Comparison of ENCODE assay signal across 23 cellular contexts in the genomic region with DNA sequence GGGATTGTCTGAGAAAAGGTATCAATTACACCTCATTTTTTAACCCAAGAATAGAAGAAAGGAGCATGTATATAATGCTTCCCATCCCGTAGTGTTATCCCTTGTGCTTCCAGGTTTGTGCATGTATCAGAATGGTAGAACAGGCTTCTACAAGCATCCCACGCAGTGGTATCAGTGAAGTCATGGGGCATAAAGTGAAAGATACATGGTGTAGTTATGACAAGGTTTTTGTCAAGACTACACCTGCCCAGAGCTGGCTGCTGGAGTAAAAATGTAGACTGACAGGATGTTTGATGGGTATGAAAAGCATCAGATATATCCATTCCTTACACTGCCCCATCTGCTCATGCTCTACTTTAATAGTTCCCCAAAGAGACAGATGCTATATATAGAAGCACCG. TPM values are rescaled to one million over a fixed set of nuclear protein-coding genes. Genes with fewer than 3 reads are reported as not detected.
DNase-seq lines count a peak whose midpoint lies in the region; ATAC-seq, FAIRE-seq and TF ChIP-seq lines count a peak whose summit lies in the region.
"Had no signal": no experiment of that assay in that cellular context is flagged by ENCODE, and none has a peak within 500 bp of the region (broad histone marks: within the 10 kb centered on the region; RNA-seq: fewer than 3 reads in every experiment).

No MANE protein-coding gene starts in this region.

- WGBS in smooth muscle cell (ENCODE audit: low lambda C conversion rate): 92% methylated on average over 3 of the region's 3 CpGs

- H3K79me2 ChIP-seq in smooth muscle cell (ENCODE audit: low read depth): no peaks in the 10 kb centered on the region

- intact Hi-C loops in activated CD4-positive, alpha-beta T cell treated with anti-CD3 and anti-CD28 coated beads, Interleukin-2, amount 10 ng/mL, durations not matched to agents 24 days and 14 days (cut with micrococcal nuclease): no loop called here

- peaks cover 14% of the 10 kb centered on the region for H3K4me1 Mint-ChIP-seq in activated CD4-positive, alpha-beta T cell treated with anti-CD3 and anti-CD28 coated beads, Interleukin-2, amount 10 ng/mL, durations not matched to agents 24 days and 14 days
- H3K4me1 Mint-ChIP-seq: GM23338 had no signal

- H2AFZ ChIP-seq in smooth muscle cell (ENCODE audit: low read depth): no peak overlapping the region
- H2AFZ ChIP-seq: GM23338 had no signal

- no peaks in the 10 kb centered on the region for H3K9me3 ChIP-seq in smooth muscle cell (replicated peaks; ENCODE audit: low read depth)
- H3K9me3 ChIP-seq: A549 had no signal

- peaks cover 82% of the 10 kb centered on the region for H3K36me3 Mint-ChIP-seq in activated CD4-positive, alpha-beta T cell treated with anti-CD3 and anti-CD28 coated beads, Interleukin-2, amount 10 ng/mL, durations not matched to agents 24 days and 14 days (ENCODE audit: low read depth)

- H3K27ac Mint-ChIP-seq in activated CD4-positive, alpha-beta T cell treated with anti-CD3 and anti-CD28 coated beads, Interleukin-2, amount 10 ng/mL, durations not matched to agents 24 days and 14 days: no peak overlapping the region
- H3K27ac Mint-ChIP-seq: GM23338 had no signal

- H3K27ac ChIP-seq in foreskin keratinocyte (no peak overlapping the region), smooth muscle cell (ENCODE audit: low read depth) (no peak overlapping the region)
- H3K27ac ChIP-seq: 22Rv1, A549, BLaER1, HL-60 had no signal

- peak; percentile 73 for ATAC-seq in foreskin keratinocyte
- ATAC-seq in HG03159 (IDR thresholded peaks at IDR 0.05; ENCODE audit: unreplicated experiment): no peak
- no peak for ATAC-seq in GM21619 (IDR thresholded peaks at IDR 0.05; ENCODE audit: unreplicated experiment)
- ATAC-seq: A549, GM23338 had no signal

- H3K27me3 ChIP-seq in bronchial epithelial cell (ENCODE audit: control insufficient read depth, insufficient read depth, low read length) (no peaks in the 10 kb centered on the region), foreskin keratinocyte (no peaks in the 10 kb centered on the region), smooth muscle cell (ENCODE audit: low read depth) (no peaks in the 10 kb centered on the region)
- H3K27me3 ChIP-seq: BLaER1 had no signal

- peaks cover 26% of the 10 kb centered on the region for H3K9me3 Mint-ChIP-seq in activated CD4-positive, alpha-beta T cell treated with anti-CD3 and anti-CD28 coated beads, Interleukin-2, amount 10 ng/mL, durations not matched to agents 24 days and 14 days
- H3K9me3 Mint-ChIP-seq: GM23338 had no signal

- no peak overlapping the region for H3K9ac ChIP-seq in smooth muscle cell (ENCODE audit: low read depth)
- H3K9ac ChIP-seq: BLaER1 had no signal

- peak; percentile 34 for DNase-seq in activated CD4-positive, alpha-beta T cell treated with anti-CD3 and anti-CD28 coated beads, Interleukin-2, amount 10 ng/mL, durations not matched to agents 24 days and 14 days
- DNase-seq in activated CD4-positive, alpha-beta T cell treated with anti-CD3 and anti-CD28 coated beads for 1 hour: no peak
- DNase-seq in bronchial epithelial cell (ENCODE audit: low read depth) (peak; percentile 88), foreskin keratinocyte (peak; percentile 88 to 92), smooth muscle cell (lab: John Stamatoyannopoulos, UW; ENCODE audit: unreplicated experiment) (no peak)
- DNase-seq: AML-193; CD4-positive, alpha-beta memory T cell; DMS153; DMS79; GDM1; HCEC 1CT had no signal

- FAIRE-seq in bronchial epithelial cell (lab: Jason Lieb, UNC): no peak
- FAIRE-seq: A549, GM19239, H54 had no signal

- H3K27me3 Mint-ChIP-seq in activated CD4-positive, alpha-beta T cell treated with anti-CD3 and anti-CD28 coated beads, Interleukin-2, amount 10 ng/mL, durations not matched to agents 24 days and 14 days: no peaks in the 10 kb centered on the region
- H3K27me3 Mint-ChIP-seq: CD4-positive, alpha-beta memory T cell had no signal

- H3K4me3 ChIP-seq in bronchial epithelial cell (ENCODE audit: low read depth, low read length): no peak overlapping the region
- no peak overlapping the region for H3K4me3 ChIP-seq in smooth muscle cell
- H3K4me3 ChIP-seq: A549, BLaER1, GM23338 had no signal

- no peak overlapping the region for H3K4me2 ChIP-seq in smooth muscle cell
- H3K4me2 ChIP-seq: A549, BLaER1, GM23338 had no signal

- H3K4me3 Mint-ChIP-seq in activated CD4-positive, alpha-beta T cell treated with anti-CD3 and anti-CD28 coated beads, Interleukin-2, amount 10 ng/mL, durations not matched to agents 24 days and 14 days: no peak overlapping the region
- H3K4me3 Mint-ChIP-seq: CD14-positive monocyte, GM23338 had no signal

- no peaks in the 10 kb centered on the region for H3K36me3 ChIP-seq in bronchial epithelial cell (ENCODE audit: control insufficient read depth, insufficient read depth, low read length)
- no peaks in the 10 kb centered on the region for H3K36me3 ChIP-seq in smooth muscle cell (ENCODE audit: low read depth)

- H4K20me1 ChIP-seq in smooth muscle cell (ENCODE audit: low read depth): no peaks in the 10 kb centered on the region
- H4K20me1 ChIP-seq: BLaER1 had no signal

- H3F3A ChIP-seq in smooth muscle cell (ENCODE audit: low read depth): no peaks in the 10 kb centered on the region

- no peak for TF ChIP-seq CTCF in bronchial epithelial cell (IDR thresholded peaks at IDR 0.05; ENCODE audit: insufficient read depth, low read length, severe bottlenecking)
- TF ChIP-seq CTCF in foreskin keratinocyte (conservative IDR thresholded peaks at IDR 0.05): no peak
- no peak for TF ChIP-seq CTCF in smooth muscle cell (IDR thresholded peaks at IDR 0.05; ENCODE audit: borderline replicate concordance, insufficient read depth, poor library complexity, severe bottlenecking)

- H3K4me1 ChIP-seq in foreskin keratinocyte: no peaks in the 10 kb centered on the region
- no peaks in the 10 kb centered on the region for H3K4me1 ChIP-seq in smooth muscle cell (ENCODE audit: low read depth)
- H3K4me1 ChIP-seq: A549 had no signal

RNA-seq across cellular contexts. Expression of gene TLR1, which starts 9.5 kb away (rescaled TPM):
- total RNA-seq in activated CD4-positive, alpha-beta T cell treated with anti-CD3 and anti-CD28 coated beads, Interleukin-2, amount 10 ng/mL, durations not matched to agents 24 days and 14 days: 0.85 and 2.6 TPM in 2 replicates
- total RNA-seq in bronchial epithelial cell: 0.13 and 0.26 TPM in 2 replicates
- 0.21 and 0.27 TPM in 2 replicates for total RNA-seq in foreskin keratinocyte
- polyA plus RNA-seq in foreskin keratinocyte: 0.06 and 0.07 TPM in 2 replicates
- total RNA-seq in smooth muscle cell: 2.0 and 8.4 TPM in 2 replicates
- polyA plus RNA-seq in smooth muscle cell: 0.54 and 0.99 TPM in 2 replicates
- total RNA-seq: HT1080 had no signal
- polyA plus RNA-seq: GM23338 had no signal

RNA-seq across cellular contexts. Expression of gene TLR10, which starts 12.3 kb away (rescaled TPM):
- not detected in 2 replicates for total RNA-seq in activated CD4-positive, alpha-beta T cell treated with anti-CD3 and anti-CD28 coated beads, Interleukin-2, amount 10 ng/mL, durations not matched to agents 24 days and 14 days
- total RNA-seq in bronchial epithelial cell (not detected in 2 replicates), foreskin keratinocyte (not detected in 2 replicates), smooth muscle cell (not detected in 2 replicates)
- polyA plus RNA-seq in foreskin keratinocyte (not detected in 2 replicates), smooth muscle cell (not detected in 2 replicates)
- total RNA-seq: Daoy, HT1080 had no signal
- polyA plus RNA-seq: GM23338 had no signal

Comparison
In these comparisons a context has a peak if more than half of its experiments do, and no peak if none do; other contexts are left out.
1. DNase-seq: peak in activated CD4-positive, alpha-beta T cell treated with anti-CD3 and anti-CD28 coated beads, Interleukin-2, amount 10 ng/mL, durations not matched to agents 24 days and 14 days (single experiment), bronchial epithelial cell (single experiment) and foreskin keratinocyte (2 of 2); none in activated CD4-positive, alpha-beta T cell treated with anti-CD3 and anti-CD28 coated beads for 1 hour (single experiment) and smooth muscle cell (single experiment).